ENCODE assay signal across 10 cellular contexts in genomic region chr19:14003279-14004051, GRCh38. TPM values are rescaled to one million over a fixed set of nuclear protein-coding genes. Genes with fewer than 3 reads are reported as not detected.
DNase-seq lines count a peak whose midpoint lies in the region; ATAC-seq, FAIRE-seq and TF ChIP-seq lines count a peak whose summit lies in the region.
"Had no signal": no experiment of that assay in that cellular context is flagged by ENCODE, and none has a peak within 500 bp of the region (broad histone marks: within the 10 kb centered on the region; RNA-seq: fewer than 3 reads in every experiment).

No MANE protein-coding gene starts in this region.

- POLR2A ChIA-PET in activated CD4-positive, alpha-beta memory T cell treated with anti-CD3 and anti-CD28 coated beads for 36 hours (lab: Charles Lee), result interaction anchor here (0.6 to 2.5 kb wide), 9 partner anchors 15 to 500 kb away, joined by 3 to 12 read pairs (median 3); partner anchors contain the start of gene IL27RA

- H3K4me1 Mint-ChIP-seq in activated CD4-positive, alpha-beta memory T cell treated with anti-CD3 and anti-CD28 coated beads for 36 hours (ENCODE audit: low read depth), result peaks cover 44% of the 10 kb centered on the region

- peaks cover 10% of the 10 kb centered on the region for H3K9me3 Mint-ChIP-seq in activated CD4-positive, alpha-beta memory T cell treated with anti-CD3 and anti-CD28 coated beads for 36 hours

- intact Hi-C loops in activated CD4-positive, alpha-beta memory T cell treated with anti-CD3 and anti-CD28 coated beads for 36 hours (cut with micrococcal nuclease), result loop anchor here (10.0 kb wide), 1 partner anchor 361 kb away; no protein-coding TSS in a partner anchor

- TF ChIP-seq POLR2A in gastroesophageal sphincter (IDR thresholded peaks at IDR 0.05), result no peak

- H3K27me3 ChIP-seq in gastroesophageal sphincter, result no peaks in the 10 kb centered on the region
- no peaks in the 10 kb centered on the region for H3K27me3 ChIP-seq in small intestine (ENCODE audit: control insufficient read depth in 2 of 2, insufficient read depth in 2 of 2, low read length in 2 of 2)
- H3K27me3 ChIP-seq in SJCRH30, result no peaks in the 10 kb centered on the region

- TF ChIP-seq CTCF in GM12865 (IDR thresholded peaks at IDR 0.05; ENCODE audit: insufficient read depth, low read depth, low read length, missing control alignments) (no peak), gastroesophageal sphincter (IDR thresholded peaks at IDR 0.05) (no peak)

- peaks cover 15% of the 10 kb centered on the region for H3K36me3 Mint-ChIP-seq in activated CD4-positive, alpha-beta memory T cell treated with anti-CD3 and anti-CD28 coated beads for 36 hours

- peak overlapping the region; percentile 96 for H3K27ac Mint-ChIP-seq in activated CD4-positive, alpha-beta memory T cell treated with anti-CD3 and anti-CD28 coated beads for 36 hours

- peaks cover 0 to 8% (median 0%) of the 10 kb centered on the region in 3 donors for H3K9me3 ChIP-seq in gastroesophageal sphincter
- no peaks in the 10 kb centered on the region for H3K9me3 ChIP-seq in small intestine (ENCODE audit: control insufficient read depth, low read depth)
- H3K9me3 ChIP-seq in SJCRH30 (replicated peaks), result peaks cover 9% of the 10 kb centered on the region

- 30 to 49% methylated on average over 6 to 10 of the region's 10 CpGs for WGBS in gastroesophageal sphincter (ENCODE audit: low coverage in 1 of 2), 2 donors
- 55 to 69% (median 56%) methylated on average over 10 of the region's 10 CpGs for WGBS in small intestine, 3 donors

- peaks cover 0 to 41% (median 18%) of the 10 kb centered on the region in 3 donors for H3K4me1 ChIP-seq in gastroesophageal sphincter
- no peaks in the 10 kb centered on the region for H3K4me1 ChIP-seq in small intestine (ENCODE audit: control insufficient read depth in 2 of 2, insufficient read depth in 1 of 2, low read depth in 1 of 2, low read length in 1 of 2)
- H3K4me1 ChIP-seq in SJCRH30, result no peaks in the 10 kb centered on the region

- no peak for FAIRE-seq in small intestine (lab: Jason Lieb, UNC)
- FAIRE-seq: islet of Langerhans had no signal

- H3K27me3 Mint-ChIP-seq in activated CD4-positive, alpha-beta memory T cell treated with anti-CD3 and anti-CD28 coated beads for 36 hours, result no peaks in the 10 kb centered on the region

- peak overlapping the region; percentile 7; the same call in 1 of the 2 replicates for H3K4me3 ChIP-seq in GM12865 (ENCODE audit: low read depth, low read length)
- H3K4me3 ChIP-seq in gastroesophageal sphincter, result no peak overlapping the region
- no peak overlapping the region for H3K4me3 ChIP-seq in small intestine (ENCODE audit: low read depth in 1 of 2, low read length in 2 of 2)
- no peak overlapping the region for H3K4me3 ChIP-seq in SJCRH30

- CTCF ChIA-PET in activated CD4-positive, alpha-beta memory T cell treated with anti-CD3 and anti-CD28 coated beads for 36 hours (lab: Charles Lee), result interaction anchor here (0.7 to 2.4 kb wide), 5 partner anchors 16 to 397 kb away, joined by 3 to 8 read pairs (median 6); partner anchors contain the start of gene IL27RA

- peaks cover 0 to 15% of the 10 kb centered on the region in 2 donors for H3K36me3 ChIP-seq in gastroesophageal sphincter
- peaks cover 0 to 2% of the 10 kb centered on the region in 2 donors for H3K36me3 ChIP-seq in small intestine (ENCODE audit: control insufficient read depth in 2 of 2, insufficient read depth in 2 of 2, low read length in 2 of 2)
- H3K36me3 ChIP-seq in SJCRH30, result peaks cover 2% of the 10 kb centered on the region; the same call in 1 of the 2 replicates

- H3K4me3 Mint-ChIP-seq in activated CD4-positive, alpha-beta memory T cell treated with anti-CD3 and anti-CD28 coated beads for 36 hours, result peak overlapping the region; percentile 68

- peak; percentile 47 for DNase-seq in GM12865 (ENCODE audit: low read depth)
- peak; percentile 47 for DNase-seq in activated CD4-positive, alpha-beta memory T cell treated with anti-CD3 and anti-CD28 coated beads for 36 hours
- no peak for DNase-seq in small intestine
- no peak for DNase-seq in SJCRH30
- DNase-seq in activated CD8-positive, alpha-beta memory T cell treated with anti-CD3 and anti-CD28 coated beads, Interleukin-2, amount 50 U/mL, for 48 hours, result no peak
- no peak for DNase-seq in GDM1 (lab: John Stamatoyannopoulos, UW)

- TF ChIP-seq EP300 in gastroesophageal sphincter (IDR thresholded peaks at IDR 0.05), result no peak

- H3K27ac ChIP-seq in gastroesophageal sphincter, result peak overlapping the region in 3 of 4 donors; percentile 99
- H3K27ac ChIP-seq in small intestine (ENCODE audit: low read depth in 1 of 2, low read length in 1 of 2), result peak overlapping the region; percentile 72 to 80
- no peak overlapping the region for H3K27ac ChIP-seq in SJCRH30

- ATAC-seq in gastroesophageal sphincter (no peak), HG03135 (IDR thresholded peaks at IDR 0.05; ENCODE audit: unreplicated experiment) (no peak)

RNA-seq across cellular contexts. Expression of gene RFX1, which starts 2.7 kb away (rescaled TPM):
- total RNA-seq in activated CD4-positive, alpha-beta memory T cell treated with anti-CD3 and anti-CD28 coated beads for 36 hours, result 10 to 100 TPM; 14.4 to 15.2 TPM
- total RNA-seq in gastroesophageal sphincter, result 1 to 10 TPM; 2.0 to 5.9 (median 3.9) TPM
- 1 to 10 TPM; 3.8 to 6.0 (median 4.9) TPM for polyA plus RNA-seq in small intestine
- 3.9 and 4.4 TPM in 2 replicates for total RNA-seq in SJCRH30 (2014; rRNA removed; shearing (Covaris generic))

RNA-seq across cellular contexts. Expression of gene RLN3, which starts 24.5 kb away (rescaled TPM):
- not detected for total RNA-seq in activated CD4-positive, alpha-beta memory T cell treated with anti-CD3 and anti-CD28 coated beads for 36 hours
- total RNA-seq in gastroesophageal sphincter, result not detected
- not detected for polyA plus RNA-seq in small intestine
- not detected in 2 replicates for total RNA-seq in SJCRH30 (2014; rRNA removed; shearing (Covaris generic))
- polyA plus RNA-seq: adipose tissue had no signal

RNA-seq across cellular contexts. Expression of gene IL27RA, which starts 28.1 kb away (rescaled TPM):
- total RNA-seq in activated CD4-positive, alpha-beta memory T cell treated with anti-CD3 and anti-CD28 coated beads for 36 hours, result 10 to 100 TPM; 61.9 to 62.0 TPM
- total RNA-seq in gastroesophageal sphincter, result 1 to 10 TPM; 1.1 to 5.4 (median 3.1) TPM
- 1 to 10 TPM in 2 of 3 donors, under 1 TPM in 1; 0.45 to 4.9 (median 1.4) TPM for polyA plus RNA-seq in small intestine
- total RNA-seq in SJCRH30 (2014; rRNA removed; shearing (Covaris generic)), result 1.5 TPM in 2 replicates

RNA-seq across cellular contexts. Expression of gene DCAF15, which starts 51.2 kb away (rescaled TPM):
- 10 to 100 TPM; 67.0 to 72.0 TPM for total RNA-seq in activated CD4-positive, alpha-beta memory T cell treated with anti-CD3 and anti-CD28 coated beads for 36 hours
- 10 to 100 TPM in 2 of 4 donors, 1 to 10 TPM in 2; 5.3 to 20.8 (median 14.5) TPM for total RNA-seq in gastroesophageal sphincter
- 10 to 100 TPM; 14.1 to 26.8 (median 17.7) TPM for polyA plus RNA-seq in small intestine
- total RNA-seq in SJCRH30 (2014; rRNA removed; shearing (Covaris generic)), result 37.4 and 39.1 TPM in 2 replicates

RNA-seq across cellular contexts. Expression of gene PALM3, which starts 58.4 kb away (rescaled TPM):
- not detected for total RNA-seq in activated CD4-positive, alpha-beta memory T cell treated with anti-CD3 and anti-CD28 coated beads for 36 hours
- total RNA-seq in gastroesophageal sphincter, result not detected
- 10 to 100 TPM in 1 of 3 donors, 1 to 10 TPM in 2; 1.7 to 28.2 (median 3.5) TPM for polyA plus RNA-seq in small intestine
- total RNA-seq in SJCRH30 (2014; rRNA removed; shearing (Covaris generic)), result 0.99 and 1.4 TPM in 2 replicates

Comparison
In these comparisons a context has a peak if more than half of its experiments do, and no peak if none do; other contexts are left out.
1. DNase-seq: peak in GM12865 (single experiment) and activated CD4-positive, alpha-beta memory T cell treated with anti-CD3 and anti-CD28 coated beads for 36 hours (single experiment); none in small intestine (single experiment), SJCRH30 (0 of 2), activated CD8-positive, alpha-beta memory T cell treated with anti-CD3 and anti-CD28 coated beads, Interleukin-2, amount 50 U/mL, for 48 hours (single experiment) and GDM1 (single experiment).
2. RNA of gene IL27RA, which starts 28.1 kb away (total RNA-seq): 61.9 to 62.0 TPM in activated CD4-positive, alpha-beta memory T cell treated with anti-CD3 and anti-CD28 coated beads for 36 hours; 1.1 to 5.4 TPM in gastroesophageal sphincter and 1.5 TPM in SJCRH30; every median in the first group is over 4 times any median in the second.